ENCODE assay signal across 9 cellular contexts in the genomic region with DNA sequence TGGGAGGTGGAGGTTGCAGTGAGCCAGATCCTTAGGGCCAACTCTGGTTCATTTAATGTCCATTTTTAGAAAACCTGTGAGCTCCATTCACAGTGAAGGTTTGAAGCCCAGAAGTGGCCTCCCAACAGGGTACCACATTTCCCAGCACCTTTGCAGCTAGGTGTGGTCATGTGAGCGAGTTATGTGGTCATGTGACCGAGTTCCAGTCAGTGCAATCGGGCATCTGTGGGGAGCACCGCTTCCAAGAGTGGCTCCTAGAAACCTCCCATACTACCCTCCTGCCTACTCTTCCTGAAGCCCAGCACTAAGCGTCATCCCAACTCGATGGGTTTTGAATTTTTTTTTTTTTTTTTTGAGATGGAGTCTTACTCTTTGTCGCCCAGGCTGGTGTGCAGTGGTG. TPM values are rescaled to one million over a fixed set of nuclear protein-coding genes. Genes with fewer than 3 reads are reported as not detected.
DNase-seq lines count a peak whose midpoint lies in the region; ATAC-seq and TF ChIP-seq lines count a peak whose summit lies in the region.
"Had no signal": no experiment of that assay in that cellular context is flagged by ENCODE, and none has a peak within 500 bp of the region (broad histone marks: within the 10 kb centered on the region; RNA-seq: fewer than 3 reads in every experiment).

No MANE protein-coding gene starts in this region.

- H3K36me3 Mint-ChIP-seq in CD8-positive, alpha-beta memory T cell: peaks cover 0 to 15% (median 0%) of the 10 kb centered on the region in 3 donors
- H3K36me3 Mint-ChIP-seq in osteocyte (ENCODE audit: unreplicated experiment) (no peaks in the 10 kb centered on the region), Calu3 (ENCODE audit: insufficient read depth, unreplicated experiment) (peaks cover 8% of the 10 kb centered on the region)

- peaks cover 0 to 3% of the 10 kb centered on the region in 2 donors for H3K27me3 Mint-ChIP-seq in CD8-positive, alpha-beta memory T cell
- H3K27me3 Mint-ChIP-seq in osteocyte (ENCODE audit: unreplicated experiment) (no peaks in the 10 kb centered on the region), Calu3 (ENCODE audit: unreplicated experiment) (peaks cover 9% of the 10 kb centered on the region)

- H3K27ac Mint-ChIP-seq in CD8-positive, alpha-beta memory T cell: peak overlapping the region in 2 of 8 donors; percentile 40 to 78
- H3K27ac Mint-ChIP-seq in osteocyte (ENCODE audit: unreplicated experiment): peak overlapping the region; percentile 96
- no peak overlapping the region for H3K27ac Mint-ChIP-seq in Calu3 (ENCODE audit: unreplicated experiment)

- BruUV-seq in Calu3 (replicated peaks; lab: Mats Ljungman, UMichigan): no TSS peak

- H3K4me3 ChIP-seq in CD8-positive, alpha-beta memory T cell (ENCODE audit: low read length): no peak overlapping the region

- CTCF ChIA-PET in CD8-positive, alpha-beta memory T cell (lab: Charles Lee): interaction anchor here (1.7 to 2.9 kb wide), 2 partner anchors 9 to 41 kb away, joined by 6 to 16 read pairs; no protein-coding TSS in a partner anchor
- CTCF ChIA-PET in Calu3 (lab: Charles Lee): interaction anchor here (1.5 to 2.4 kb wide), 2 partner anchors 13 to 149 kb away, joined by 6 to 10 read pairs; no protein-coding TSS in a partner anchor

- no peak overlapping the region for H3K27ac ChIP-seq in CD8-positive, alpha-beta memory T cell (ENCODE audit: low read depth, low read length)

- peaks cover 6% of the 10 kb centered on the region for H3K4me1 ChIP-seq in CD8-positive, alpha-beta memory T cell (ENCODE audit: insufficient read depth, low read length)

- H3K9me3 Mint-ChIP-seq in CD8-positive, alpha-beta memory T cell: no peaks in the 10 kb centered on the region
- H3K9me3 Mint-ChIP-seq in osteocyte (ENCODE audit: unreplicated experiment) (no peaks in the 10 kb centered on the region), Calu3 (ENCODE audit: low read depth, unreplicated experiment) (no peaks in the 10 kb centered on the region)

- H3K4me3 Mint-ChIP-seq in CD8-positive, alpha-beta memory T cell: peak overlapping the region in 6 of 7 donors; percentile 28 to 87 (median 82)
- H3K4me3 Mint-ChIP-seq in osteocyte (ENCODE audit: unreplicated experiment): no peak overlapping the region
- no peak overlapping the region for H3K4me3 Mint-ChIP-seq in Calu3 (ENCODE audit: low read depth, unreplicated experiment)

- H3K27me3 ChIP-seq in CD8-positive, alpha-beta memory T cell (ENCODE audit: insufficient read depth, low read length, poor library complexity, severe bottlenecking): no peaks in the 10 kb centered on the region

- H3K9me3 ChIP-seq in CD8-positive, alpha-beta memory T cell (ENCODE audit: low read length): no peaks in the 10 kb centered on the region
- H3K9me3 ChIP-seq: HAP-1 had no signal

- no peak for DNase-seq in CD8-positive, alpha-beta memory T cell
- peak; percentile 54 to 65 for DNase-seq in NCI-H1930 (lab: John Stamatoyannopoulos, UW)
- DNase-seq in cerebellar cortex (ENCODE audit: low spot score): peak; percentile 46
- DNase-seq in osteocyte (ENCODE audit: extremely low spot score, unreplicated experiment): no peak
- no peak for DNase-seq in Calu3
- no peak for DNase-seq in SHP77 (lab: John Stamatoyannopoulos, UW)
- no peak for DNase-seq in activated CD8-positive, alpha-beta memory T cell treated with anti-CD3 and anti-CD28 coated beads, Interleukin-2, amount 50 U/mL, for 48 hours

- no peaks in the 10 kb centered on the region for H3K36me3 ChIP-seq in CD8-positive, alpha-beta memory T cell (ENCODE audit: insufficient read depth, low read length)

- no peak for ATAC-seq in HG03159 (IDR thresholded peaks at IDR 0.05; ENCODE audit: unreplicated experiment)

- no peak for TF ChIP-seq CTCF in osteocyte (IDR thresholded peaks at IDR 0.05)
- no peak for TF ChIP-seq CTCF in Calu3 (IDR thresholded peaks at IDR 0.05; ENCODE audit: unreplicated experiment)

- POLR2A ChIA-PET in CD8-positive, alpha-beta memory T cell (lab: Charles Lee): no interaction called here

- intact Hi-C loops in Calu3 (cut with micrococcal nuclease; ENCODE audit: unreplicated experiment): no loop called here

- H3K4me1 Mint-ChIP-seq in CD8-positive, alpha-beta memory T cell: peaks cover 2 to 15% (median 13%) of the 10 kb centered on the region in 3 donors
- peaks cover 15% of the 10 kb centered on the region for H3K4me1 Mint-ChIP-seq in osteocyte (ENCODE audit: unreplicated experiment)
- H3K4me1 Mint-ChIP-seq in Calu3 (ENCODE audit: low read depth, unreplicated experiment): peaks cover 12% of the 10 kb centered on the region

RNA-seq across cellular contexts. Expression of a gene that starts 0.7 kb away (rescaled TPM):
- total RNA-seq in CD8-positive, alpha-beta memory T cell: 1 to 10 TPM; 1.7 to 2.6 TPM
- polyA plus RNA-seq in CD8-positive, alpha-beta memory T cell: not detected
- total RNA-seq in osteocyte (4.8 and 5.5 TPM in 2 replicates), Calu3 (2022) (4.2 and 7.7 TPM in 2 replicates)

RNA-seq across cellular contexts. Expression of a gene that starts 58.9 kb away (rescaled TPM):
- total RNA-seq in CD8-positive, alpha-beta memory T cell: 100 to 1,000 TPM; 129 to 135 TPM
- 24.1 TPM for polyA plus RNA-seq in CD8-positive, alpha-beta memory T cell
- total RNA-seq in osteocyte (19.0 and 23.0 TPM in 2 replicates), Calu3 (2022) (99.3 and 99.4 TPM in 2 replicates)

RNA-seq across cellular contexts. Expression of a gene that starts 59.2 kb away (rescaled TPM):
- 1 to 10 TPM; 6.4 to 7.4 TPM for total RNA-seq in CD8-positive, alpha-beta memory T cell
- polyA plus RNA-seq in CD8-positive, alpha-beta memory T cell: 1.9 TPM
- 5.7 and 6.6 TPM in 2 replicates for total RNA-seq in osteocyte
- total RNA-seq in Calu3 (2022): 16.4 and 17.4 TPM in 2 replicates

Comparison
In these comparisons a context has a peak if more than half of its experiments do, and no peak if none do; other contexts are left out.
1. DNase-seq: peak in NCI-H1930 (2 of 2) and cerebellar cortex (single experiment); none in CD8-positive, alpha-beta memory T cell (0 of 5), osteocyte (single experiment), Calu3 (single experiment), SHP77 (0 of 2) and activated CD8-positive, alpha-beta memory T cell treated with anti-CD3 and anti-CD28 coated beads, Interleukin-2, amount 50 U/mL, for 48 hours (single experiment).
2. H3K4me3 Mint-ChIP-seq: peak in CD8-positive, alpha-beta memory T cell (6 of 7); none in osteocyte (single experiment) and Calu3 (single experiment).